10 cellular contexts compared by ENCODE assay signal in the genomic region with DNA sequence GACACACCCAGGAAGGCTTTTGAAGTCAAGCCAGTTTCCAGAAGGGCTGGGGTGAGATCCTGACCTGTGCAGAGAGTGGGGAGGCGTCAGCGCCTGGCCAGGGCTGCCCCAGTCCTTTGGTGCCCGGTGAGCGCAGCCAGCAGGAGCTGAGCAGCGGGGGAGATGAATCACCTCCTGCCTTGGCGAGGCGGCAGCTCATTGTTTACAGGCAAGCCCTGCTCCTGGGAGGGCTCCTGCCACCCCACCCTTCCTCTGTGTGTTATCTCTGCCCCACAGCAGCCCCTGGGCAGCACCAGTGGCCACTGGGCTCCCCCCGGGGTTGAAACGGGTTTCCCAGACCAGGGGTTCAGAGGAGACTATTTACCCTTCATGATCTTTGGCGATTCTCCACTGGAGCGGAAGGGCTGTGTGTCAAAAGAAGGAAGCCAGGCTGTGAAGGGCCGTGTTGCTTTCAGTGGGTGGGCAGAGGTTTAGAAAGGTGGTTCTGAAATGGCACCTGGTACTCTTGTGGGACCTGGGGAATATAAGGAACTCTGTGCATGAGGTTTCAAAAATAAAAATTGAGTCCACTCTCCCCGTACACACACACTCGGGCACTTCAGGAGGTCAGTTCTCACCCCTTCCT. TPM values are rescaled to one million over a fixed set of nuclear protein-coding genes. Genes with fewer than 3 reads are reported as not detected.
DNase-seq lines count a peak whose midpoint lies in the region; ATAC-seq, FAIRE-seq and TF ChIP-seq lines count a peak whose summit lies in the region.
"Had no signal": no experiment of that assay in that cellular context is flagged by ENCODE, and none has a peak within 500 bp of the region (broad histone marks: within the 10 kb centered on the region; RNA-seq: fewer than 3 reads in every experiment).

No MANE protein-coding gene starts in this region.

- 85 to 86% methylated on average over 14 of the region's 14 CpGs for WGBS in sigmoid colon, 2 donors

- TF ChIP-seq CTCF in WTC11 (IDR thresholded peaks at IDR 0.05) (no peak), sigmoid colon (IDR thresholded peaks at IDR 0.05) (no peak), colonic mucosa (IDR thresholded peaks at IDR 0.05) (no peak)

- no peak overlapping the region for H3K4me3 Mint-ChIP-seq in WTC11

- H3K9me3 Mint-ChIP-seq in WTC11 = no peaks in the 10 kb centered on the region

- H3K36me3 Mint-ChIP-seq in WTC11 = peaks cover 26% of the 10 kb centered on the region

- H3K9ac ChIP-seq in colonic mucosa (ENCODE audit: low read depth in 2 of 2, low read length in 2 of 2) = no peak overlapping the region

- ATAC-seq in WTC11 = no peak
- peak; percentile 38 for ATAC-seq in Right ventricle myocardium inferior

- H3K27ac Mint-ChIP-seq in WTC11 = peak overlapping the region; percentile 11; the same call in 1 of the 2 replicates

- CTCF ChIA-PET in WTC11 (lab: Charles Lee) = interaction anchor here (0.8 to 1.9 kb wide), 7 partner anchors 14 to 106 kb away, joined by 3 to 12 read pairs (median 3); partner anchors contain the start of genes ITGB4 and SMIM5

- H3K4me3 ChIP-seq in sigmoid colon = no peak overlapping the region
- no peak overlapping the region for H3K4me3 ChIP-seq in colonic mucosa
- H3K4me3 ChIP-seq: ascending aorta had no signal

- H3K4me1 ChIP-seq in sigmoid colon (peaks cover 0 to 7% (median 0%) of the 10 kb centered on the region in 4 donors), colonic mucosa (no peaks in the 10 kb centered on the region)
- H3K4me1 ChIP-seq: ascending aorta had no signal

- TF ChIP-seq EP300 in sigmoid colon (IDR thresholded peaks at IDR 0.05) = no peak

- no peaks in the 10 kb centered on the region for H3K27me3 Mint-ChIP-seq in WTC11 (ENCODE audit: low read depth)

- H3K36me3 ChIP-seq in sigmoid colon = peaks cover 27 to 66% (median 56%) of the 10 kb centered on the region in 4 donors
- H3K36me3 ChIP-seq in colonic mucosa = peaks cover 12% of the 10 kb centered on the region

- H3K9me3 ChIP-seq in sigmoid colon (no peaks in the 10 kb centered on the region), colonic mucosa (no peaks in the 10 kb centered on the region)
- H3K9me3 ChIP-seq: ascending aorta had no signal

- intact Hi-C loops in Right ventricle myocardium inferior (cut with DNase I) = no loop called here
- intact Hi-C loops in sigmoid colon (cut with DNase I) = no loop called here
- intact Hi-C loops in colonic mucosa (cut with DNase I) = no loop called here

- TF ChIP-seq POLR2A in H54 (IDR thresholded peaks at IDR 0.05; ENCODE audit: low read depth, low read length) (no peak), sigmoid colon (IDR thresholded peaks at IDR 0.05) (no peak)

- POLR2A ChIA-PET in WTC11 (lab: Charles Lee) = no interaction called here

- peak; percentile 96 for DNase-seq in H54 (ENCODE audit: insufficient read length, low spot score)
- DNase-seq in WTC11 (ENCODE audit: low spot score) = no peak
- peak; percentile 76 for DNase-seq in Right ventricle myocardium inferior (ENCODE audit: missing footprints)
- no peak for DNase-seq in sigmoid colon
- DNase-seq in colonic mucosa = no peak
- no peak for DNase-seq in NCI-H345 treated with DMSO at 0.1 percent for 48 hours (lab: John Stamatoyannopoulos, UW; ENCODE audit: unreplicated experiment)
- no peak for DNase-seq in NCI-H1048 (lab: John Stamatoyannopoulos, UW)
- no peak for DNase-seq in SKM-1 (lab: John Stamatoyannopoulos, UW; ENCODE audit: unreplicated experiment)
- DNase-seq: NCI-H2171 treated with DMSO at 0.1 percent for 48 hours had no signal

- FAIRE-seq in H54 (lab: Jason Lieb, UNC) = peak; percentile 86

- H3K4me1 Mint-ChIP-seq in WTC11 = no peaks in the 10 kb centered on the region

- H3K27me3 ChIP-seq in sigmoid colon (no peaks in the 10 kb centered on the region), colonic mucosa (no peaks in the 10 kb centered on the region)
- H3K27me3 ChIP-seq: ascending aorta had no signal

- H3K27ac ChIP-seq in sigmoid colon = peak overlapping the region; percentile 10 to 60 (median 18)
- no peak overlapping the region for H3K27ac ChIP-seq in colonic mucosa
- H3K27ac ChIP-seq: ascending aorta had no signal

TF ChIP-seq in WTC11, 78 proteins besides CTCF, POLR2A, EP300 and RAD21:
- TF ChIP-seq NFATC4 (CRISPR knock-in tag; IDR thresholded peaks at IDR 0.05) = no peak
- TF ChIP-seq NR2C2 (CRISPR knock-in tag; IDR thresholded peaks at IDR 0.05) = no peak
- no peak for TF ChIP-seq HMGA2 (CRISPR knock-in tag; IDR thresholded peaks at IDR 0.05)
- no peak for TF ChIP-seq GABPB1 (CRISPR knock-in tag; IDR thresholded peaks at IDR 0.05)
- no peak for TF ChIP-seq PREB (CRISPR knock-in tag; IDR thresholded peaks at IDR 0.05; ENCODE audit: borderline replicate concordance)
- no peak for TF ChIP-seq ZNF423 (CRISPR knock-in tag; IDR thresholded peaks at IDR 0.05)
- no peak for TF ChIP-seq KAT7 (CRISPR knock-in tag; IDR thresholded peaks at IDR 0.05; ENCODE audit: borderline replicate concordance)
- TF ChIP-seq, protein P1, sequence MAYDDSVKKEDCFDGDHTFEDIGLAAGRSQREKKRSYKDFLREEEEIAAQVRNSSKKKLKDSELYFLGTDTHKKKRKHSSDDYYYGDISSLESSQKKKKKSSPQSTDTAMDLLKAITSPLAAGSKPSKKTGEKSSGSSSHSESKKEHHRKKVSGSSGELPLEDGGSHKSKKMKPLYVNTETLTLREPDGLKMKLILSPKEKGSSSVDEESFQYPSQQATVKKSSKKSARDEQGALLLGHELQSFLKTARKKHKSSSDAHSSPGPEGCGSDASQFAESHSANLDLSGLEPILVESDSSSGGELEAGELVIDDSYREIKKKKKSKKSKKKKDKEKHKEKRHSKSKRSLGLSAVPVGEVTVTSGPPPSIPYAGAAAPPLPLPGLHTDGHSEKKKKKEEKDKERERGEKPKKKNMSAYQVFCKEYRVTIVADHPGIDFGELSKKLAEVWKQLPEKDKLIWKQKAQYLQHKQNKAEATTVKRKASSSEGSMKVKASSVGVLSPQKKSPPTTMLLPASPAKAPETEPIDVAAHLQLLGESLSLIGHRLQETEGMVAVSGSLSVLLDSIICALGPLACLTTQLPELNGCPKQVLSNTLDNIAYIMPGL (CRISPR knock-in tag; IDR thresholded peaks at IDR 0.05) = no peak
- TF ChIP-seq, protein P2, sequence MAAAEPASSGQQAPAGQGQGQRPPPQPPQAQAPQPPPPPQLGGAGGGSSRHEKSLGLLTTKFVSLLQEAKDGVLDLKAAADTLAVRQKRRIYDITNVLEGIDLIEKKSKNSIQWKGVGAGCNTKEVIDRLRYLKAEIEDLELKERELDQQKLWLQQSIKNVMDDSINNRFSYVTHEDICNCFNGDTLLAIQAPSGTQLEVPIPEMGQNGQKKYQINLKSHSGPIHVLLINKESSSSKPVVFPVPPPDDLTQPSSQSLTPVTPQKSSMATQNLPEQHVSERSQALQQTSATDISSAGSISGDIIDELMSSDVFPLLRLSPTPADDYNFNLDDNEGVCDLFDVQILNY (CRISPR knock-in tag; IDR thresholded peaks at IDR 0.05) = no peak
- TF ChIP-seq, protein P3, sequence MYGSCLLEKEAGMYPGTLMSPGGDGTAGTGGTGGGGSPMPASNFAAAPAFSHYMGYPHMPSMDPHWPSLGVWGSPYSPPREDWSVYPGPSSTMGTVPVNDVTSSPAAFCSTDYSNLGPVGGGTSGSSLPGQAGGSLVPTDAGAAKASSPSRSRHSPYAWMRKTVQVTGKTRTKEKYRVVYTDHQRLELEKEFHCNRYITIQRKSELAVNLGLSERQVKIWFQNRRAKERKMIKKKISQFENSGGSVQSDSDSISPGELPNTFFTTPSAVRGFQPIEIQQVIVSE (CRISPR knock-in tag; IDR thresholded peaks at IDR 0.05; ENCODE audit: borderline replicate concordance) = no peak
- no peak for TF ChIP-seq TEAD4 (CRISPR knock-in tag; IDR thresholded peaks at IDR 0.05)
- TF ChIP-seq JUN (CRISPR knock-in tag; IDR thresholded peaks at IDR 0.05) = no peak
- TF ChIP-seq ESRRA (CRISPR knock-in tag; IDR thresholded peaks at IDR 0.05; ENCODE audit: borderline replicate concordance) = no peak
- TF ChIP-seq MXD4 (CRISPR knock-in tag; IDR thresholded peaks at IDR 0.05; ENCODE audit: borderline replicate concordance) = no peak
- no peak for TF ChIP-seq GTF2I (CRISPR knock-in tag; conservative IDR thresholded peaks at IDR 0.05)
- TF ChIP-seq PRRX2 (CRISPR knock-in tag; IDR thresholded peaks at IDR 0.05) = no peak

RNA-seq across cellular contexts. Expression of gene ITGB4, which starts 14.1 kb away (rescaled TPM):
- total RNA-seq in WTC11 (2021) (9.5 to 11.2 TPM (median 10.6 TPM) in 3 replicates), Right ventricle myocardium inferior (7.5 TPM), sigmoid colon (10 to 100 TPM; 15.1 to 43.2 (median 23.1) TPM), colonic mucosa (100 to 1,000 TPM; 267 to 272 TPM)
- polyA plus RNA-seq in sigmoid colon = 100 to 1,000 TPM in 1 of 3 donors, 10 to 100 TPM in 2; 17.8 to 116 (median 25.8) TPM

RNA-seq across cellular contexts. Expression of gene SAP30BP, which starts 40.1 kb away (rescaled TPM):
- total RNA-seq in WTC11 (2021) (67.5 to 86.8 TPM (median 72.0 TPM) in 3 replicates), Right ventricle myocardium inferior (47.4 TPM), sigmoid colon (10 to 100 TPM; 53.5 to 96.9 (median 63.6) TPM), colonic mucosa (10 to 100 TPM; 68.0 to 68.1 TPM)
- 10 to 100 TPM; 53.2 to 69.3 (median 57.7) TPM for polyA plus RNA-seq in sigmoid colon

RNA-seq across cellular contexts. Expression of gene RECQL5, which starts 40.3 kb away (rescaled TPM):
- 48.9 to 53.1 TPM (median 51.0 TPM) in 3 replicates for total RNA-seq in WTC11 (2021)
- total RNA-seq in Right ventricle myocardium inferior = 15.9 TPM
- total RNA-seq in sigmoid colon = 10 to 100 TPM in 3 of 4 donors, 1 to 10 TPM in 1; 5.1 to 11.6 (median 11.3) TPM
- polyA plus RNA-seq in sigmoid colon = 10 to 100 TPM in 2 of 3 donors, 1 to 10 TPM in 1; 9.0 to 30.1 (median 10.2) TPM
- total RNA-seq in colonic mucosa = 10 to 100 TPM; 18.7 to 43.1 TPM

RNA-seq across cellular contexts. Expression of gene GALK1, which starts 57.8 kb away (rescaled TPM):
- 42.2 to 49.9 TPM (median 49.4 TPM) in 3 replicates for total RNA-seq in WTC11 (2021)
- total RNA-seq in Right ventricle myocardium inferior = 23.8 TPM
- 10 to 100 TPM; 17.2 to 24.6 (median 20.3) TPM for total RNA-seq in sigmoid colon
- 10 to 100 TPM; 14.3 to 28.2 (median 14.4) TPM for polyA plus RNA-seq in sigmoid colon
- 10 to 100 TPM; 21.3 to 23.6 TPM for total RNA-seq in colonic mucosa

Comparison
In these comparisons a context has a peak if more than half of its experiments do, and no peak if none do; other contexts are left out.
1. DNase-seq: peak in H54 (single experiment) and Right ventricle myocardium inferior (single experiment); none in WTC11 (single experiment), sigmoid colon (single experiment), colonic mucosa (single experiment), NCI-H345 treated with DMSO at 0.1 percent for 48 hours (single experiment), NCI-H1048 (single experiment) and SKM-1 (single experiment).
2. RNA of gene ITGB4, which starts 14.1 kb away (total RNA-seq): 267 to 272 TPM in colonic mucosa; 15.1 to 43.2 TPM in sigmoid colon, 9.5 to 11.2 TPM in WTC11 and 7.5 TPM in Right ventricle myocardium inferior (single experiment); every median in the first group is over 4 times any median in the second.